ENCODE assay signal across 23 cellular contexts in the genomic region with DNA sequence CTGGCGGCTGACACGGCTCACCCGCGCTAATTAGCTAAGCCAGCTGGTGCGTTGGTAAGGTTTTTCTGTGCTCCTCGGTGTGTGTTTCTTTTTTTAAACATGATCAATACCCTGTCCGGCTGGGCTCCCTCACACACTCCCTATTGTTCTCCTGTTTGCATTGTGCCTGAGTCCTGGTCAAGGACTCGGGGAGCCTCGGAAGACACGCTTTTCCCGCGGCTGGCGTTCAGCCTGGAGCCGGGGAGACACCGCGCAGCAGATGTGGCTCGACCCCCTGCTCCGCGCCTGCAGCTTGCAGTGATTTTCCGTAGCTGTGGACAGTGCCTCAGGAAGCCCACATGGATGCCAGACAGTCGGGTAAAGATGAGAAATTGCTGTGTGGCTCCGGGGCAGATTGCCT.
DNase-seq lines count a peak whose midpoint lies in the region; ATAC-seq and TF ChIP-seq lines count a peak whose summit lies in the region.
"Had no signal": no experiment of that assay in that cellular context is flagged by ENCODE, and none has a peak within 500 bp of the region (broad histone marks: within the 10 kb centered on the region; RNA-seq: fewer than 3 reads in every experiment).

No MANE protein-coding gene starts in this region.

- peak overlapping the region; percentile 81 for H2AFZ ChIP-seq in GM23338
- H2AFZ ChIP-seq: hepatocyte had no signal

- H3K27ac ChIP-seq in GM23338 (ENCODE audit: low read depth): no peak overlapping the region
- H3K27ac ChIP-seq: epithelial cell of prostate, hepatocyte, tibial artery had no signal

- no peak for TF ChIP-seq CTCF in GM23338 (conservative IDR thresholded peaks at IDR 0.05; ENCODE audit: low read depth in 2 of 2)

- no peaks in the 10 kb centered on the region for H3K36me3 ChIP-seq in GM23338 (ENCODE audit: insufficient read depth)
- H3K36me3 ChIP-seq: tibial artery had no signal

- ATAC-seq in GM23338 (no peak), HG03139 (IDR thresholded peaks at IDR 0.05; ENCODE audit: unreplicated experiment) (no peak), GM18858 (IDR thresholded peaks at IDR 0.05; ENCODE audit: unreplicated experiment) (no peak)
- ATAC-seq: activated CD8-positive, alpha-beta memory T cell treated with anti-CD3 and anti-CD28 coated beads, Interleukin-2, amount 10 ng/mL, durations not matched to agents 7 days and 5 days; activated T-helper 17 cell treated with anti-CD3 and anti-CD28 coated beads, Interleukin-2, amount 50 U/mL, for 72 hours had no signal

- H3K4me3 Mint-ChIP-seq in GM23338: no peak overlapping the region
- H3K4me3 Mint-ChIP-seq: activated CD8-positive, alpha-beta memory T cell treated with anti-CD3 and anti-CD28 coated beads, Interleukin-2, amount 10 ng/mL, durations not matched to agents 7 days and 5 days; activated T-helper 17 cell treated with anti-CD3 and anti-CD28 coated beads, Interleukin-2, amount 50 U/mL, for 72 hours; naive B cell had no signal

- DNase-seq in COLO668 (lab: John Stamatoyannopoulos, UW; ENCODE audit: unreplicated experiment) (peak; percentile 85), GM23338 (ENCODE audit: low spot score) (no peak), NCI-H446 (lab: John Stamatoyannopoulos, UW) (peak; percentile 13 to 64), cerebellum (ENCODE audit: low spot score) (peak; percentile 24), NOMO-1 (lab: John Stamatoyannopoulos, UW; ENCODE audit: unreplicated experiment in 2 of 2) (no peak), CD1c-positive myeloid dendritic cell (ENCODE audit: extremely low spot score) (no peak)
- DNase-seq: activated CD4-positive, alpha-beta T cell treated with anti-CD3 and anti-CD28 coated beads for 4 hours; activated CD8-positive, alpha-beta memory T cell treated with anti-CD3 and anti-CD28 coated beads, Interleukin-2, amount 10 ng/mL, durations not matched to agents 7 days and 5 days; foreskin fibroblast; islet precursor cell; Karpas-422; naive B cell; RPMI8226; stimulated activated CD4-positive, alpha-beta T cell treated with anti-CD3 and anti-CD28 coated beads, Interleukin-2, amount 100 ng/mL, for 24 hours; stimulated activated naive CD4-positive, alpha-beta T cell treated with Interleukin-2 at 50 U/mL for 16 hours; tibial artery had no signal

- H3K4me2 ChIP-seq in GM23338: no peak overlapping the region
- H3K4me2 ChIP-seq: hepatocyte had no signal

- H4K20me1 ChIP-seq in GM23338 (replicated peaks; ENCODE audit: insufficient read depth): no peaks in the 10 kb centered on the region

- H3K27me3 Mint-ChIP-seq in GM23338 (ENCODE audit: insufficient read depth, low read depth, poor library complexity): no peaks in the 10 kb centered on the region
- H3K27me3 Mint-ChIP-seq: activated CD8-positive, alpha-beta memory T cell treated with anti-CD3 and anti-CD28 coated beads, Interleukin-2, amount 10 ng/mL, durations not matched to agents 7 days and 5 days; activated T-helper 17 cell treated with anti-CD3 and anti-CD28 coated beads, Interleukin-2, amount 50 U/mL, for 72 hours had no signal

- H3K9me3 Mint-ChIP-seq in GM23338: no peaks in the 10 kb centered on the region
- H3K9me3 Mint-ChIP-seq: activated T-helper 17 cell treated with anti-CD3 and anti-CD28 coated beads, Interleukin-2, amount 50 U/mL, for 72 hours; CD14-positive monocyte had no signal

- no peak overlapping the region for H3K4me3 ChIP-seq in GM23338
- H3K4me3 ChIP-seq: hepatocyte, lung, tibial artery had no signal

- no peaks in the 10 kb centered on the region for H3K9me2 ChIP-seq in GM23338 (ENCODE audit: insufficient read depth)

- no peaks in the 10 kb centered on the region for H3F3A ChIP-seq in GM23338 (replicated peaks; ENCODE audit: low read depth)

- no peaks in the 10 kb centered on the region for H3K36me3 Mint-ChIP-seq in GM23338 (ENCODE audit: low read depth)
- H3K36me3 Mint-ChIP-seq: activated CD8-positive, alpha-beta memory T cell treated with anti-CD3 and anti-CD28 coated beads, Interleukin-2, amount 10 ng/mL, durations not matched to agents 7 days and 5 days; CD14-positive monocyte; naive B cell had no signal

- H3K4me1 ChIP-seq in GM23338 (ENCODE audit: insufficient read depth): peaks cover 14% of the 10 kb centered on the region
- H3K4me1 ChIP-seq: tibial artery had no signal

- H3K4me1 Mint-ChIP-seq in GM23338: peaks cover 39% of the 10 kb centered on the region
- H3K4me1 Mint-ChIP-seq: activated CD8-positive, alpha-beta memory T cell treated with anti-CD3 and anti-CD28 coated beads, Interleukin-2, amount 10 ng/mL, durations not matched to agents 7 days and 5 days; activated T-helper 17 cell treated with anti-CD3 and anti-CD28 coated beads, Interleukin-2, amount 50 U/mL, for 72 hours; CD14-positive monocyte; naive B cell had no signal

- H3K79me2 ChIP-seq in GM23338 (replicated peaks; ENCODE audit: insufficient read depth): no peaks in the 10 kb centered on the region
- H3K79me2 ChIP-seq: hepatocyte had no signal

- H3K27ac Mint-ChIP-seq in GM23338: no peak overlapping the region
- H3K27ac Mint-ChIP-seq: activated CD8-positive, alpha-beta memory T cell treated with anti-CD3 and anti-CD28 coated beads, Interleukin-2, amount 10 ng/mL, durations not matched to agents 7 days and 5 days; activated T-helper 17 cell treated with anti-CD3 and anti-CD28 coated beads, Interleukin-2, amount 50 U/mL, for 72 hours; naive B cell had no signal

- H3K27me3 ChIP-seq in GM23338 (ENCODE audit: insufficient read depth): no peaks in the 10 kb centered on the region

TF ChIP-seq in GM23338, 12 proteins besides CTCF, POLR2A, EP300 and RAD21 (continues in another document):
- TF ChIP-seq JUNB (IDR thresholded peaks at IDR 0.05; ENCODE audit: unreplicated experiment) (no peak), STAT1 (IDR thresholded peaks at IDR 0.05; ENCODE audit: unreplicated experiment) (no peak), EZH2phosphoT487 (IDR thresholded peaks at IDR 0.05; ENCODE audit: unreplicated experiment) (no peak)
- TF ChIP-seq, protein P1, sequence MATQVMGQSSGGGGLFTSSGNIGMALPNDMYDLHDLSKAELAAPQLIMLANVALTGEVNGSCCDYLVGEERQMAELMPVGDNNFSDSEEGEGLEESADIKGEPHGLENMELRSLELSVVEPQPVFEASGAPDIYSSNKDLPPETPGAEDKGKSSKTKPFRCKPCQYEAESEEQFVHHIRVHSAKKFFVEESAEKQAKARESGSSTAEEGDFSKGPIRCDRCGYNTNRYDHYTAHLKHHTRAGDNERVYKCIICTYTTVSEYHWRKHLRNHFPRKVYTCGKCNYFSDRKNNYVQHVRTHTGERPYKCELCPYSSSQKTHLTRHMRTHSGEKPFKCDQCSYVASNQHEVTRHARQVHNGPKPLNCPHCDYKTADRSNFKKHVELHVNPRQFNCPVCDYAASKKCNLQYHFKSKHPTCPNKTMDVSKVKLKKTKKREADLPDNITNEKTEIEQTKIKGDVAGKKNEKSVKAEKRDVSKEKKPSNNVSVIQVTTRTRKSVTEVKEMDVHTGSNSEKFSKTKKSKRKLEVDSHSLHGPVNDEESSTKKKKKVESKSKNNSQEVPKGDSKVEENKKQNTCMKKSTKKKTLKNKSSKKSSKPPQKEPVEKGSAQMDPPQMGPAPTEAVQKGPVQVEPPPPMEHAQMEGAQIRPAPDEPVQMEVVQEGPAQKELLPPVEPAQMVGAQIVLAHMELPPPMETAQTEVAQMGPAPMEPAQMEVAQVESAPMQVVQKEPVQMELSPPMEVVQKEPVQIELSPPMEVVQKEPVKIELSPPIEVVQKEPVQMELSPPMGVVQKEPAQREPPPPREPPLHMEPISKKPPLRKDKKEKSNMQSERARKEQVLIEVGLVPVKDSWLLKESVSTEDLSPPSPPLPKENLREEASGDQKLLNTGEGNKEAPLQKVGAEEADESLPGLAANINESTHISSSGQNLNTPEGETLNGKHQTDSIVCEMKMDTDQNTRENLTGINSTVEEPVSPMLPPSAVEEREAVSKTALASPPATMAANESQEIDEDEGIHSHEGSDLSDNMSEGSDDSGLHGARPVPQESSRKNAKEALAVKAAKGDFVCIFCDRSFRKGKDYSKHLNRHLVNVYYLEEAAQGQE (IDR thresholded peaks at IDR 0.05; ENCODE audit: unreplicated experiment): no peak

Comparison
In these comparisons a context has a peak if more than half of its experiments do, and no peak if none do; other contexts are left out.
1. DNase-seq: peak in COLO668 (single experiment), NCI-H446 (2 of 2) and cerebellum (single experiment); none in GM23338 (single experiment), NOMO-1 (0 of 2) and CD1c-positive myeloid dendritic cell (single experiment).